Comparison of ENCODE assay signal across 1 cellular context in the genomic region with DNA sequence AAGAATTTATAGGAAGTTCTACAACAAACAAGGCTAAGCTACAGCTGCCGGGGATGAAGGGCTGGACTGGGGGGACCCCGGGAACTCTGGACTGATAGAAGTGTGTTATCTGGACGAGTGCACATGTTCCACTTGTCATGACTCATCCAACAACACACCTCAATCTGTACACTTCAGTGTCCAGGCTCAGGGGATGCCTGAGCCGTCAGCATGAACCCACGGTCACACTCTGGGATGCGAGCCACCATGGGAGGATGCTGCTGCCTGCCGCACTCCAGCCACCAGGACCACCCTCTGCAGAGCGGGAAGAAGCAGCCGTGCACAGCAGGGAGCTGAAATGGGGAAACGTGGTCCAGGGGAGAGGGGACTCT.
TF ChIP-seq lines count a peak whose summit lies in the region.

No MANE protein-coding gene starts in this region.

TF ChIP-seq in H1, 55 proteins besides CTCF, POLR2A, EP300 and RAD21:
- no peak for TF ChIP-seq BCL11A (IDR thresholded peaks at IDR 0.05; ENCODE audit: low read depth in 2 of 2, low read length in 2 of 2)
- no peak for TF ChIP-seq SRF (IDR thresholded peaks at IDR 0.05; ENCODE audit: low read depth, low read length)
- TF ChIP-seq, protein P1, sequence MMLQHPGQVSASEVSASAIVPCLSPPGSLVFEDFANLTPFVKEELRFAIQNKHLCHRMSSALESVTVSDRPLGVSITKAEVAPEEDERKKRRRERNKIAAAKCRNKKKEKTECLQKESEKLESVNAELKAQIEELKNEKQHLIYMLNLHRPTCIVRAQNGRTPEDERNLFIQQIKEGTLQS (IDR thresholded peaks at IDR 0.05; ENCODE audit: insufficient read depth, low read depth, low read length), result no peak
- TF ChIP-seq CTBP2 (IDR thresholded peaks at IDR 0.05; ENCODE audit: borderline replicate concordance, insufficient read depth, insufficient read length, low read length), result no peak
- TF ChIP-seq, protein P2, sequence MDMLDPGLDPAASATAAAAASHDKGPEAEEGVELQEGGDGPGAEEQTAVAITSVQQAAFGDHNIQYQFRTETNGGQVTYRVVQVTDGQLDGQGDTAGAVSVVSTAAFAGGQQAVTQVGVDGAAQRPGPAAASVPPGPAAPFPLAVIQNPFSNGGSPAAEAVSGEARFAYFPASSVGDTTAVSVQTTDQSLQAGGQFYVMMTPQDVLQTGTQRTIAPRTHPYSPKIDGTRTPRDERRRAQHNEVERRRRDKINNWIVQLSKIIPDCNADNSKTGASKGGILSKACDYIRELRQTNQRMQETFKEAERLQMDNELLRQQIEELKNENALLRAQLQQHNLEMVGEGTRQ (IDR thresholded peaks at IDR 0.05; ENCODE audit: low read length), result no peak
- TF ChIP-seq GABPA (IDR thresholded peaks at IDR 0.05; ENCODE audit: borderline replicate concordance, insufficient read depth, low read length), result no peak
- TF ChIP-seq CEBPB (IDR thresholded peaks at IDR 0.05; ENCODE audit: low read depth, low read length), result no peak
- TF ChIP-seq JUN (IDR thresholded peaks at IDR 0.05; ENCODE audit: low read depth, low read length), result no peak
- TF ChIP-seq ZNF274 (IDR thresholded peaks at IDR 0.05; ENCODE audit: borderline replicate concordance, extremely low read depth, low read length), result no peak
- no peak for TF ChIP-seq ASH2L (IDR thresholded peaks at IDR 0.05; ENCODE audit: low read length)
- no peak for TF ChIP-seq RFX5 (IDR thresholded peaks at IDR 0.05; ENCODE audit: borderline replicate concordance, low read depth, low read length)
- TF ChIP-seq, protein P3, sequence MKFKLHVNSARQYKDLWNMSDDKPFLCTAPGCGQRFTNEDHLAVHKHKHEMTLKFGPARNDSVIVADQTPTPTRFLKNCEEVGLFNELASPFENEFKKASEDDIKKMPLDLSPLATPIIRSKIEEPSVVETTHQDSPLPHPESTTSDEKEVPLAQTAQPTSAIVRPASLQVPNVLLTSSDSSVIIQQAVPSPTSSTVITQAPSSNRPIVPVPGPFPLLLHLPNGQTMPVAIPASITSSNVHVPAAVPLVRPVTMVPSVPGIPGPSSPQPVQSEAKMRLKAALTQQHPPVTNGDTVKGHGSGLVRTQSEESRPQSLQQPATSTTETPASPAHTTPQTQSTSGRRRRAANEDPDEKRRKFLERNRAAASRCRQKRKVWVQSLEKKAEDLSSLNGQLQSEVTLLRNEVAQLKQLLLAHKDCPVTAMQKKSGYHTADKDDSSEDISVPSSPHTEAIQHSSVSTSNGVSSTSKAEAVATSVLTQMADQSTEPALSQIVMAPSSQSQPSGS (IDR thresholded peaks at IDR 0.05; ENCODE audit: low read length), result no peak
